Comparison of ENCODE assay signal across 1 cellular context in genomic region chr12:45887544-45887943, GRCh38.
TF ChIP-seq lines count a peak whose summit lies in the region.

No MANE protein-coding gene starts in this region.

TF ChIP-seq in GM23338, 12 proteins besides CTCF, POLR2A, EP300 and RAD21:
- TF ChIP-seq, protein P1, sequence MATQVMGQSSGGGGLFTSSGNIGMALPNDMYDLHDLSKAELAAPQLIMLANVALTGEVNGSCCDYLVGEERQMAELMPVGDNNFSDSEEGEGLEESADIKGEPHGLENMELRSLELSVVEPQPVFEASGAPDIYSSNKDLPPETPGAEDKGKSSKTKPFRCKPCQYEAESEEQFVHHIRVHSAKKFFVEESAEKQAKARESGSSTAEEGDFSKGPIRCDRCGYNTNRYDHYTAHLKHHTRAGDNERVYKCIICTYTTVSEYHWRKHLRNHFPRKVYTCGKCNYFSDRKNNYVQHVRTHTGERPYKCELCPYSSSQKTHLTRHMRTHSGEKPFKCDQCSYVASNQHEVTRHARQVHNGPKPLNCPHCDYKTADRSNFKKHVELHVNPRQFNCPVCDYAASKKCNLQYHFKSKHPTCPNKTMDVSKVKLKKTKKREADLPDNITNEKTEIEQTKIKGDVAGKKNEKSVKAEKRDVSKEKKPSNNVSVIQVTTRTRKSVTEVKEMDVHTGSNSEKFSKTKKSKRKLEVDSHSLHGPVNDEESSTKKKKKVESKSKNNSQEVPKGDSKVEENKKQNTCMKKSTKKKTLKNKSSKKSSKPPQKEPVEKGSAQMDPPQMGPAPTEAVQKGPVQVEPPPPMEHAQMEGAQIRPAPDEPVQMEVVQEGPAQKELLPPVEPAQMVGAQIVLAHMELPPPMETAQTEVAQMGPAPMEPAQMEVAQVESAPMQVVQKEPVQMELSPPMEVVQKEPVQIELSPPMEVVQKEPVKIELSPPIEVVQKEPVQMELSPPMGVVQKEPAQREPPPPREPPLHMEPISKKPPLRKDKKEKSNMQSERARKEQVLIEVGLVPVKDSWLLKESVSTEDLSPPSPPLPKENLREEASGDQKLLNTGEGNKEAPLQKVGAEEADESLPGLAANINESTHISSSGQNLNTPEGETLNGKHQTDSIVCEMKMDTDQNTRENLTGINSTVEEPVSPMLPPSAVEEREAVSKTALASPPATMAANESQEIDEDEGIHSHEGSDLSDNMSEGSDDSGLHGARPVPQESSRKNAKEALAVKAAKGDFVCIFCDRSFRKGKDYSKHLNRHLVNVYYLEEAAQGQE (IDR thresholded peaks at IDR 0.05; ENCODE audit: unreplicated experiment), result no peak
- TF ChIP-seq NANOG (IDR thresholded peaks at IDR 0.05; ENCODE audit: borderline replicate concordance), result no peak
- TF ChIP-seq EZH2 (IDR thresholded peaks at IDR 0.05; ENCODE audit: low read depth, unreplicated experiment), result no peak
- no peak for TF ChIP-seq ETS1 (IDR thresholded peaks at IDR 0.05)
- TF ChIP-seq ZNF114 (CRISPR knock-in tag; IDR thresholded peaks at IDR 0.05), result no peak
- no peak for TF ChIP-seq STAT1 (IDR thresholded peaks at IDR 0.05; ENCODE audit: unreplicated experiment)
- no peak for TF ChIP-seq ZNF462 (CRISPR knock-in tag; IDR thresholded peaks at IDR 0.05)
